Comparison of ENCODE assay signal across 9 cellular contexts in genomic region chr17:77728022-77728671, GRCh38.
DNase-seq lines count a peak whose midpoint lies in the region; ATAC-seq and TF ChIP-seq lines count a peak whose summit lies in the region.
"Had no signal": no experiment of that assay in that cellular context is flagged by ENCODE, and none has a peak within 500 bp of the region (broad histone marks: within the 10 kb centered on the region; RNA-seq: fewer than 3 reads in every experiment).

No MANE protein-coding gene starts in this region.

- peak; percentile 7; the same call in 1 of the 2 replicates for TF ChIP-seq CTCF in OCI-LY1 (IDR thresholded peaks at IDR 0.05; ENCODE audit: low read length)
- TF ChIP-seq CTCF in glutamatergic neuron (IDR thresholded peaks at IDR 0.05; ENCODE audit: partially characterized antibody, unreplicated experiment) = no peak
- TF ChIP-seq CTCF in tibial artery (IDR thresholded peaks at IDR 0.05) = no peak

- H3K27me3 Mint-ChIP-seq in activated CD4-positive, alpha-beta T cell treated with anti-CD3 and anti-CD28 coated beads, Interleukin-2, amount 10 ng/mL, durations not matched to agents 24 days and 14 days = peaks cover 32% of the 10 kb centered on the region
- H3K27me3 Mint-ChIP-seq in glutamatergic neuron (ENCODE audit: unreplicated experiment) = peaks cover 6% of the 10 kb centered on the region

- no peaks in the 10 kb centered on the region for H4K20me1 ChIP-seq in OCI-LY1 (ENCODE audit: insufficient read depth, low read length)

- ATAC-seq in HG02798 (IDR thresholded peaks at IDR 0.05; ENCODE audit: poor library complexity, unreplicated experiment) (no peak), HG02642 (IDR thresholded peaks at IDR 0.05; ENCODE audit: poor library complexity, unreplicated experiment) (no peak), GM19023 (IDR thresholded peaks at IDR 0.05; ENCODE audit: unreplicated experiment) (no peak)

- H3K36me3 ChIP-seq in OCI-LY1 (ENCODE audit: insufficient read depth, low read length) = no peaks in the 10 kb centered on the region
- H3K36me3 ChIP-seq in tibial artery = no peaks in the 10 kb centered on the region
- H3K36me3 ChIP-seq: neutrophil had no signal

- H3K9me3 Mint-ChIP-seq in activated CD4-positive, alpha-beta T cell treated with anti-CD3 and anti-CD28 coated beads, Interleukin-2, amount 10 ng/mL, durations not matched to agents 24 days and 14 days = peaks cover 4% of the 10 kb centered on the region
- H3K9me3 Mint-ChIP-seq in glutamatergic neuron (ENCODE audit: unreplicated experiment) = peaks cover 15% of the 10 kb centered on the region

- no peaks in the 10 kb centered on the region for H3K79me2 ChIP-seq in OCI-LY1 (ENCODE audit: insufficient read depth, low read length)

- no peaks in the 10 kb centered on the region; the same call in 1 of the 2 replicates for H3K27me3 ChIP-seq in OCI-LY1 (ENCODE audit: insufficient read depth, low read length)
- H3K27me3 ChIP-seq in tibial artery = no peaks in the 10 kb centered on the region

- H3F3A ChIP-seq in OCI-LY1 (ENCODE audit: insufficient read depth, low read length) = no peaks in the 10 kb centered on the region

- no peak overlapping the region for H3K27ac Mint-ChIP-seq in activated CD4-positive, alpha-beta T cell treated with anti-CD3 and anti-CD28 coated beads, Interleukin-2, amount 10 ng/mL, durations not matched to agents 24 days and 14 days
- H3K27ac Mint-ChIP-seq in glutamatergic neuron (ENCODE audit: unreplicated experiment) = peak overlapping the region; percentile 92

- H3K4me1 ChIP-seq in OCI-LY1 (ENCODE audit: insufficient read depth, low read length, severe bottlenecking) (no peaks in the 10 kb centered on the region), tibial artery (peaks cover 0 to 30% (median 15%) of the 10 kb centered on the region in 4 donors)

- H3K9ac ChIP-seq in OCI-LY1 (ENCODE audit: low read length) = no peak overlapping the region

- no peak overlapping the region for H3K4me2 ChIP-seq in OCI-LY1 (ENCODE audit: low read length)

- no peaks in the 10 kb centered on the region for H3K9me2 ChIP-seq in OCI-LY1 (ENCODE audit: low read depth, low read length)

- no peak overlapping the region for H3K4me3 ChIP-seq in OCI-LY1 (ENCODE audit: low read depth, low read length, poor library complexity, severe bottlenecking)
- no peak overlapping the region for H3K4me3 ChIP-seq in tibial artery

- DNase-seq in activated CD4-positive, alpha-beta T cell treated with anti-CD3 and anti-CD28 coated beads, Interleukin-2, amount 10 ng/mL, durations not matched to agents 24 days and 14 days = peak; percentile 52
- DNase-seq in activated CD4-positive, alpha-beta T cell treated with anti-CD3 and anti-CD28 coated beads for 48 hours = no peak
- DNase-seq in glutamatergic neuron = no peak
- peak in 1 of 2 donors; percentile 58 for DNase-seq in tibial artery

- peaks cover 2% of the 10 kb centered on the region for H3K36me3 Mint-ChIP-seq in activated CD4-positive, alpha-beta T cell treated with anti-CD3 and anti-CD28 coated beads, Interleukin-2, amount 10 ng/mL, durations not matched to agents 24 days and 14 days (ENCODE audit: low read depth)
- peaks cover 19% of the 10 kb centered on the region for H3K36me3 Mint-ChIP-seq in glutamatergic neuron (ENCODE audit: unreplicated experiment)

- H3K9me3 ChIP-seq in OCI-LY1 (ENCODE audit: low read length) (no peaks in the 10 kb centered on the region), tibial artery (no peaks in the 10 kb centered on the region)
- H3K9me3 ChIP-seq: neutrophil had no signal

- no peak overlapping the region for H2AFZ ChIP-seq in OCI-LY1 (ENCODE audit: low read length)

- intact Hi-C loops in activated CD4-positive, alpha-beta T cell treated with anti-CD3 and anti-CD28 coated beads, Interleukin-2, amount 10 ng/mL, durations not matched to agents 24 days and 14 days (cut with micrococcal nuclease) = no loop called here
- intact Hi-C loops in tibial artery (cut with DNase I; ENCODE audit: low total_unique reads) = no loop called here

- no peak overlapping the region for H3K27ac ChIP-seq in OCI-LY1 (ENCODE audit: low read depth, low read length, poor library complexity, severe bottlenecking)
- H3K27ac ChIP-seq in tibial artery = peak overlapping the region; percentile 55 to 69
- H3K27ac ChIP-seq: neutrophil had no signal

- H3K4me1 Mint-ChIP-seq in activated CD4-positive, alpha-beta T cell treated with anti-CD3 and anti-CD28 coated beads, Interleukin-2, amount 10 ng/mL, durations not matched to agents 24 days and 14 days = peaks cover 3% of the 10 kb centered on the region
- H3K4me1 Mint-ChIP-seq in glutamatergic neuron (ENCODE audit: low read depth, unreplicated experiment) = peaks cover 25% of the 10 kb centered on the region

- H3K4me3 Mint-ChIP-seq in activated CD4-positive, alpha-beta T cell treated with anti-CD3 and anti-CD28 coated beads, Interleukin-2, amount 10 ng/mL, durations not matched to agents 24 days and 14 days = no peak overlapping the region
- H3K4me3 Mint-ChIP-seq in glutamatergic neuron (ENCODE audit: unreplicated experiment) = peak overlapping the region; percentile 16
